Comparison of ENCODE assay signal across 8 cellular contexts in the genomic region with DNA sequence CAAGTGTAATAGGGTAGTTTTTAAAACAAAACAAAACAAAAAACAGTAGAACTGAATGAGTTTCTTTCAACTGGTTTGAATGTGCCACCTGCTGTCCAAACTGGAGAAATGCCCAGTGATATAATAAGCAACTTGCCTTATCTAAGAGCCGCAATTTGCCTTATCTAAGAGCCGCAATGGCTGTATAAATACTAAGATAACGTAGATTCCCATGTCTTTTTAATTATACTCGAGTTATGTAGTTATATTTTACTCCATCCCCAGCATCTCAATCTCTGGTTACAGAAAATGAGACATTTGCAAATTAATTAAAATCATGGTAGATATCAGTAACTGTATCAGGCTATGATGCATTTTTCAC.
DNase-seq lines count a peak whose midpoint lies in the region; ATAC-seq and TF ChIP-seq lines count a peak whose summit lies in the region.

No MANE protein-coding gene starts in this region.

- H3K4me3 Mint-ChIP-seq in chondrocyte (ENCODE audit: unreplicated experiment) (no peak overlapping the region), mesothelial cell of epicardium (no peak overlapping the region)

- no peak overlapping the region for H3K4me3 ChIP-seq in AG09309 (ENCODE audit: control insufficient read depth, low read depth, low read length)

- peaks cover 40% of the 10 kb centered on the region for H3K4me1 Mint-ChIP-seq in chondrocyte (ENCODE audit: low read depth)
- peaks cover 52% of the 10 kb centered on the region for H3K4me1 Mint-ChIP-seq in mesothelial cell of epicardium

- peak; percentile 54 for TF ChIP-seq CTCF in AG09309 (IDR thresholded peaks at IDR 0.05; ENCODE audit: control insufficient read depth, insufficient read depth, low read depth, low read length, missing control alignments)
- TF ChIP-seq CTCF in GM12874 (IDR thresholded peaks at IDR 0.05; ENCODE audit: insufficient read depth, low read depth, low read length), result peak; percentile 44; the same call in 1 of the 2 replicates
- peak; percentile 91 for TF ChIP-seq CTCF in chondrocyte (IDR thresholded peaks at IDR 0.05)
- peak; percentile 60 for TF ChIP-seq CTCF in mesothelial cell of epicardium (IDR thresholded peaks at IDR 0.05; ENCODE audit: unreplicated experiment)

- peak overlapping the region; percentile 18 for H3K27ac Mint-ChIP-seq in chondrocyte (ENCODE audit: unreplicated experiment)
- peak overlapping the region; percentile 53 for H3K27ac Mint-ChIP-seq in mesothelial cell of epicardium

- no peaks in the 10 kb centered on the region for H3K9me3 Mint-ChIP-seq in chondrocyte (ENCODE audit: low read depth)
- no peaks in the 10 kb centered on the region for H3K9me3 Mint-ChIP-seq in mesothelial cell of epicardium

- H3K36me3 Mint-ChIP-seq in chondrocyte (ENCODE audit: low read depth), result peaks cover 3% of the 10 kb centered on the region
- peaks cover 13% of the 10 kb centered on the region for H3K36me3 Mint-ChIP-seq in mesothelial cell of epicardium

- no peak for DNase-seq in AG09309 (ENCODE audit: low read depth)
- DNase-seq in NCI-H69 (lab: John Stamatoyannopoulos, UW), result peak; percentile 70
- no peak for DNase-seq in chondrocyte (ENCODE audit: low spot score)
- no peak for DNase-seq in mesothelial cell of epicardium (ENCODE audit: low spot score in 2 of 2, unreplicated experiment in 2 of 2)

- no peak for ATAC-seq in GM21576 (IDR thresholded peaks at IDR 0.05; ENCODE audit: unreplicated experiment)
- no peak for ATAC-seq in GM21723 (IDR thresholded peaks at IDR 0.05; ENCODE audit: unreplicated experiment)
- ATAC-seq in HG03342 (IDR thresholded peaks at IDR 0.05; ENCODE audit: unreplicated experiment), result no peak

- H3K27me3 Mint-ChIP-seq in chondrocyte (ENCODE audit: low read depth) (no peaks in the 10 kb centered on the region), mesothelial cell of epicardium (ENCODE audit: low read depth) (no peaks in the 10 kb centered on the region)
